In genomic region chr1:21816602-21817302, GRCh38 we compare ENCODE assay signal across 12 cellular contexts. TPM values are rescaled to one million over a fixed set of nuclear protein-coding genes. Genes with fewer than 3 reads are reported as not detected.
A peak's percentile ranks its signal among the peaks of the same experiment; 100 is the strongest.
DNase-seq lines count a peak whose midpoint lies in the region; FAIRE-seq and TF ChIP-seq lines count a peak whose summit lies in the region.
"Had no signal": no experiment of that assay in that cellular context is flagged by ENCODE, and none has a peak within 500 bp of the region (broad histone marks: within the 10 kb centered on the region; RNA-seq: fewer than 3 reads in every experiment).

No MANE protein-coding gene starts in this region.

- peak; percentile 81 for FAIRE-seq in RCC 7860 (lab: Jason Lieb, UNC)
- no peak for FAIRE-seq in small intestine (lab: Jason Lieb, UNC)
- FAIRE-seq in D721Med (lab: Jason Lieb, UNC): no peak

- H3K9me3 ChIP-seq in small intestine (ENCODE audit: control insufficient read depth, low read depth) (no peaks in the 10 kb centered on the region), BE2C (no peaks in the 10 kb centered on the region), tibial nerve (no peaks in the 10 kb centered on the region)

- WGBS in small intestine, 3 donors: 39 to 69% (median 58%) methylated on average over 8 of the region's 8 CpGs
- 82 to 83% methylated on average over 8 of the region's 8 CpGs for WGBS in tibial nerve, 2 donors

- no peaks in the 10 kb centered on the region for H3K27me3 ChIP-seq in small intestine (ENCODE audit: control insufficient read depth in 2 of 2, insufficient read depth in 2 of 2, low read length in 2 of 2)
- H3K27me3 ChIP-seq in BE2C: no peaks in the 10 kb centered on the region
- H3K27me3 ChIP-seq in tibial nerve: peaks cover 0 to 17% of the 10 kb centered on the region in 2 donors

- DNase-seq in GM04504 (ENCODE audit: low read depth): peak; percentile 17
- peak; percentile 70 for DNase-seq in RCC 7860 (ENCODE audit: low spot score)
- peak; percentile 80 for DNase-seq in fibroblast of mammary gland (ENCODE audit: low read depth)
- DNase-seq in small intestine: peak; percentile 60
- no peak for DNase-seq in BE2C
- no peak for DNase-seq in D721Med (ENCODE audit: insufficient read length, low spot score)
- no peak for DNase-seq in tibial nerve (ENCODE audit: low spot score in 2 of 2)
- DNase-seq: aorta, head of caudate nucleus, NCI-H146, SIG-M5 had no signal

- no peak for TF ChIP-seq POLR2A in tibial nerve (IDR thresholded peaks at IDR 0.05)

- H3K4me3 ChIP-seq in fibroblast of mammary gland (ENCODE audit: control insufficient read depth, low read depth, low read length): no peak overlapping the region
- H3K4me3 ChIP-seq in small intestine (ENCODE audit: low read depth in 1 of 2, low read length in 2 of 2): no peak overlapping the region
- no peak overlapping the region for H3K4me3 ChIP-seq in BE2C (ENCODE audit: low read depth, low read length)
- no peak overlapping the region for H3K4me3 ChIP-seq in tibial nerve

- no peak for TF ChIP-seq EP300 in tibial nerve (IDR thresholded peaks at IDR 0.05)

- no peak for TF ChIP-seq CTCF in fibroblast of mammary gland (conservative IDR thresholded peaks at IDR 0.05; ENCODE audit: control insufficient read depth, insufficient read depth, low read depth, low read length)
- TF ChIP-seq CTCF in BE2C (IDR thresholded peaks at IDR 0.05; ENCODE audit: low read depth, low read length): no peak
- TF ChIP-seq CTCF in D721Med (IDR thresholded peaks at IDR 0.05; ENCODE audit: insufficient read depth, missing control alignments): no peak
- TF ChIP-seq CTCF in tibial nerve (IDR thresholded peaks at IDR 0.05): no peak

- no peaks in the 10 kb centered on the region for H3K4me1 ChIP-seq in small intestine (ENCODE audit: control insufficient read depth in 2 of 2, insufficient read depth in 1 of 2, low read depth in 1 of 2, low read length in 1 of 2)
- H3K4me1 ChIP-seq in BE2C: no peaks in the 10 kb centered on the region
- H3K4me1 ChIP-seq in tibial nerve: peaks cover 0 to 18% (median 3%) of the 10 kb centered on the region in 4 donors

- H3K36me3 ChIP-seq in small intestine (ENCODE audit: control insufficient read depth in 2 of 2, insufficient read depth in 2 of 2, low read length in 2 of 2) (no peaks in the 10 kb centered on the region), BE2C (no peaks in the 10 kb centered on the region), tibial nerve (peaks cover 0 to 21% (median 0%) of the 10 kb centered on the region in 3 donors)

- H3K27ac ChIP-seq in small intestine (ENCODE audit: low read depth in 1 of 2, low read length in 1 of 2) (no peak overlapping the region), tibial nerve (no peak overlapping the region)

RNA-seq across cellular contexts. Expression of gene LDLRAD2, which starts 4.7 kb away (rescaled TPM):
- under 1 TPM; 0.22 to 0.85 (median 0.81) TPM for polyA plus RNA-seq in small intestine
- polyA plus RNA-seq in BE2C (2012; ENCODE audit: insufficient read depth, insufficient read length, low read depth): not detected
- under 1 TPM in 1 of 4 donors, not detected in 3; 0.60 TPM for total RNA-seq in tibial nerve
- polyA plus RNA-seq: neural cell had no signal

RNA-seq across cellular contexts. Expression of gene USP48, which starts 33.8 kb away (rescaled TPM):
- 10 to 100 TPM; 15.1 to 18.5 (median 17.0) TPM for polyA plus RNA-seq in small intestine
- polyA plus RNA-seq in BE2C (2012; ENCODE audit: insufficient read depth, insufficient read length, low read depth): 27.8 TPM
- total RNA-seq in tibial nerve: 10 to 100 TPM; 51.1 to 65.9 (median 58.7) TPM

Comparison
In these comparisons a context has a peak if more than half of its experiments do, and no peak if none do; other contexts are left out.
1. DNase-seq: peak in GM04504 (single experiment), RCC 7860 (single experiment), fibroblast of mammary gland (single experiment) and small intestine (single experiment); none in BE2C (single experiment), D721Med (single experiment) and tibial nerve (0 of 2).